20 cellular contexts compared by ENCODE assay signal in genomic region chr11:68509105-68509504, GRCh38. TPM values are rescaled to one million over a fixed set of nuclear protein-coding genes. Genes with fewer than 3 reads are reported as not detected.
DNase-seq lines count a peak whose midpoint lies in the region; ATAC-seq and TF ChIP-seq lines count a peak whose summit lies in the region.
"Had no signal": no experiment of that assay in that cellular context is flagged by ENCODE, and none has a peak within 500 bp of the region (broad histone marks: within the 10 kb centered on the region; RNA-seq: fewer than 3 reads in every experiment).

No MANE protein-coding gene starts in this region.

- H4K20me1 ChIP-seq in SK-N-SH (ENCODE audit: insufficient read depth) (peaks cover 99% of the 10 kb centered on the region), smooth muscle cell (ENCODE audit: low read depth) (peaks cover 100% of the 10 kb centered on the region)

- no peaks in the 10 kb centered on the region for H3K9me2 ChIP-seq in SK-N-SH

- H3K36me3 Mint-ChIP-seq in activated naive CD8-positive, alpha-beta T cell = peaks cover 7% of the 10 kb centered on the region
- H3K36me3 Mint-ChIP-seq in activated naive CD8-positive, alpha-beta T cell treated with anti-CD3 and anti-CD28 coated beads for 36 hours = peaks cover 36% of the 10 kb centered on the region
- H3K36me3 Mint-ChIP-seq in activated CD4-positive, alpha-beta memory T cell treated with anti-CD3 and anti-CD28 coated beads for 36 hours = peaks cover 21% of the 10 kb centered on the region

- H3K79me2 ChIP-seq in SK-N-SH (ENCODE audit: insufficient read depth) (peaks cover 100% of the 10 kb centered on the region), smooth muscle cell (ENCODE audit: low read depth) (peaks cover 98% of the 10 kb centered on the region)

- H3K27ac Mint-ChIP-seq in activated naive CD8-positive, alpha-beta T cell = peak overlapping the region; percentile 4
- H3K27ac Mint-ChIP-seq in activated naive CD8-positive, alpha-beta T cell treated with anti-CD3 and anti-CD28 coated beads for 36 hours = no peak overlapping the region
- H3K27ac Mint-ChIP-seq in activated CD4-positive, alpha-beta memory T cell treated with anti-CD3 and anti-CD28 coated beads for 36 hours = no peak overlapping the region
- H3K27ac Mint-ChIP-seq: activated naive CD8-positive, alpha-beta T cell treated with anti-CD3 and anti-CD28 coated beads, Interleukin-2, amount 10 ng/mL, durations not matched to agents 7 days and 5 days had no signal

- H3K9ac ChIP-seq in SK-N-SH = no peak overlapping the region
- H3K9ac ChIP-seq in smooth muscle cell (ENCODE audit: low read depth) = no peak overlapping the region

- TF ChIP-seq CTCF in SK-N-SH (IDR thresholded peaks at IDR 0.05) (no peak), fibroblast of villous mesenchyme (IDR thresholded peaks at IDR 0.05; ENCODE audit: insufficient read depth, low read depth, low read length) (no peak), smooth muscle cell (IDR thresholded peaks at IDR 0.05; ENCODE audit: borderline replicate concordance, insufficient read depth, poor library complexity, severe bottlenecking) (no peak)

- H3K27ac ChIP-seq in SK-N-SH (ENCODE audit: low read depth in 2 of 2, low read length in 1 of 2) (peak overlapping the region; percentile 40 to 54), smooth muscle cell (ENCODE audit: low read depth) (peak overlapping the region; percentile 30)
- H3K27ac ChIP-seq: vagina had no signal

- no peaks in the 10 kb centered on the region for H3K27me3 ChIP-seq in SK-N-SH (ENCODE audit: insufficient read depth)
- H3K27me3 ChIP-seq in smooth muscle cell (ENCODE audit: low read depth) = no peaks in the 10 kb centered on the region
- H3K27me3 ChIP-seq: MG63, vagina had no signal

- H3K4me2 ChIP-seq in SK-N-SH = peak overlapping the region; percentile 40; the same call in 1 of the 2 replicates
- H3K4me2 ChIP-seq in smooth muscle cell = peak overlapping the region; percentile 34

- no peak for ATAC-seq in HG02852 (IDR thresholded peaks at IDR 0.05; ENCODE audit: unreplicated experiment)
- ATAC-seq: left colon, psoas muscle had no signal

- WGBS in SK-N-SH (ENCODE audit: low lambda C conversion rate) = 41% methylated on average over 4 of the region's 4 CpGs
- 16% methylated on average over 4 of the region's 4 CpGs for WGBS in smooth muscle cell (ENCODE audit: low lambda C conversion rate)

- H3K27me3 Mint-ChIP-seq in activated naive CD8-positive, alpha-beta T cell = no peaks in the 10 kb centered on the region
- H3K27me3 Mint-ChIP-seq in activated naive CD8-positive, alpha-beta T cell treated with anti-CD3 and anti-CD28 coated beads for 36 hours = no peaks in the 10 kb centered on the region
- no peaks in the 10 kb centered on the region for H3K27me3 Mint-ChIP-seq in activated CD4-positive, alpha-beta memory T cell treated with anti-CD3 and anti-CD28 coated beads for 36 hours
- H3K27me3 Mint-ChIP-seq: activated naive CD8-positive, alpha-beta T cell treated with anti-CD3 and anti-CD28 coated beads, Interleukin-2, amount 10 ng/mL, durations not matched to agents 7 days and 5 days had no signal

- peaks cover 75% of the 10 kb centered on the region for H3K4me1 Mint-ChIP-seq in activated naive CD8-positive, alpha-beta T cell (ENCODE audit: low read depth)
- H3K4me1 Mint-ChIP-seq in activated naive CD8-positive, alpha-beta T cell treated with anti-CD3 and anti-CD28 coated beads for 36 hours = peaks cover 58% of the 10 kb centered on the region
- H3K4me1 Mint-ChIP-seq in activated CD4-positive, alpha-beta memory T cell treated with anti-CD3 and anti-CD28 coated beads for 36 hours (ENCODE audit: low read depth) = peaks cover 55% of the 10 kb centered on the region

- H3K9me3 ChIP-seq in SK-N-SH (no peaks in the 10 kb centered on the region), smooth muscle cell (replicated peaks; ENCODE audit: low read depth) (no peaks in the 10 kb centered on the region)
- H3K9me3 ChIP-seq: MG63, psoas muscle, vagina had no signal

- CTCF ChIA-PET in SK-N-SH (lab: Yijun Ruan, JAX) = interaction anchor here (1.0 to 1.2 kb wide), 3 partner anchors 10 to 25 kb away, joined by 3 to 5 read pairs (median 4); no protein-coding TSS in a partner anchor
- CTCF ChIA-PET in activated CD4-positive, alpha-beta memory T cell treated with anti-CD3 and anti-CD28 coated beads for 36 hours (lab: Charles Lee) = no interaction called here

- peaks cover 5 to 27% of the 10 kb centered on the region in 2 experiments for H3K4me1 ChIP-seq in SK-N-SH (ENCODE audit: control insufficient read depth in 1 of 2, insufficient read depth in 2 of 2, low read depth in 1 of 2, low read length in 1 of 2)
- H3K4me1 ChIP-seq in smooth muscle cell (ENCODE audit: low read depth) = peaks cover 24% of the 10 kb centered on the region

- H3K36me3 ChIP-seq in SK-N-SH (replicated peaks in 1 of 2; ENCODE audit: control insufficient read depth in 1 of 2, insufficient read depth in 2 of 2, low read length in 1 of 2) (peaks cover 0 to 4% of the 10 kb centered on the region in 2 experiments), smooth muscle cell (ENCODE audit: low read depth) (no peaks in the 10 kb centered on the region)
- H3K36me3 ChIP-seq: vagina had no signal

- intact Hi-C loops in activated CD4-positive, alpha-beta memory T cell treated with anti-CD3 and anti-CD28 coated beads for 36 hours (cut with micrococcal nuclease) = no loop called here

- no peak overlapping the region for H3K4me3 Mint-ChIP-seq in activated naive CD8-positive, alpha-beta T cell
- H3K4me3 Mint-ChIP-seq in activated naive CD8-positive, alpha-beta T cell treated with anti-CD3 and anti-CD28 coated beads for 36 hours = no peak overlapping the region
- no peak overlapping the region for H3K4me3 Mint-ChIP-seq in activated CD4-positive, alpha-beta memory T cell treated with anti-CD3 and anti-CD28 coated beads for 36 hours
- H3K4me3 Mint-ChIP-seq: activated naive CD8-positive, alpha-beta T cell treated with anti-CD3 and anti-CD28 coated beads, Interleukin-2, amount 10 ng/mL, durations not matched to agents 7 days and 5 days had no signal

- no peak for DNase-seq in activated naive CD8-positive, alpha-beta T cell treated with anti-CD3 and anti-CD28 coated beads for 36 hours
- DNase-seq in SK-N-SH (peak; percentile 24), fibroblast of villous mesenchyme (ENCODE audit: low read depth) (peak; percentile 85), smooth muscle cell (lab: John Stamatoyannopoulos, UW; ENCODE audit: unreplicated experiment) (no peak)
- no peak for DNase-seq in activated T-cell treated with anti-CD3 and anti-CD28 coated beads, Interleukin-2, amount 50 U/mL, for 48 hours
- no peak for DNase-seq in activated CD4-positive, alpha-beta memory T cell treated with anti-CD3 and anti-CD28 coated beads for 36 hours
- DNase-seq: activated CD4-positive, CD25-positive, alpha-beta regulatory T cell treated with anti-CD3 and anti-CD28 coated beads, Interleukin-2, amount 50 U/mL, for 72 hours; activated CD8-positive, alpha-beta memory T cell treated with anti-CD3 and anti-CD28 coated beads, Interleukin-2, amount 50 U/mL, for 48 hours; activated naive CD8-positive, alpha-beta T cell treated with anti-CD3 and anti-CD28 coated beads, Interleukin-2, amount 10 ng/mL, durations not matched to agents 7 days and 5 days; Calu3; GF-D8; left colon; MG63; NCI-H1930; NCI-H446 treated with DMSO at 0.1 percent for 48 hours; psoas muscle; Right ventricle myocardium superior had no signal

- TF ChIP-seq RAD21 in SK-N-SH (IDR thresholded peaks at IDR 0.05; ENCODE audit: low read length) = no peak

- peaks cover 25% of the 10 kb centered on the region for H3F3A ChIP-seq in SK-N-SH (replicated peaks; ENCODE audit: insufficient read depth)
- H3F3A ChIP-seq in smooth muscle cell (ENCODE audit: low read depth) = peaks cover 18% of the 10 kb centered on the region

- TF ChIP-seq EP300 in SK-N-SH (IDR thresholded peaks at IDR 0.05; ENCODE audit: borderline replicate concordance in 1 of 2, low read depth in 1 of 2, low read length in 1 of 2) = 0 out of 4 replicates have a peak, but pooled peaks of 1 of the 2 experiments have one; percentile 14

- POLR2A ChIA-PET in SK-N-SH (lab: Yijun Ruan, JAX) = no interaction called here
- POLR2A ChIA-PET in activated CD4-positive, alpha-beta memory T cell treated with anti-CD3 and anti-CD28 coated beads for 36 hours (lab: Charles Lee) = no interaction called here

- H2AFZ ChIP-seq in SK-N-SH (ENCODE audit: low read depth) (no peak overlapping the region), smooth muscle cell (ENCODE audit: low read depth) (no peak overlapping the region)

- H3K4me3 ChIP-seq in SK-N-SH (ENCODE audit: low read depth in 2 of 2, low read length in 1 of 2) = no peak overlapping the region
- H3K4me3 ChIP-seq in fibroblast of villous mesenchyme (ENCODE audit: low read depth, low read length) = no peak overlapping the region
- H3K4me3 ChIP-seq in smooth muscle cell = no peak overlapping the region
- H3K4me3 ChIP-seq: MG63, psoas muscle, vagina had no signal

- no peaks in the 10 kb centered on the region for H3K9me3 Mint-ChIP-seq in activated naive CD8-positive, alpha-beta T cell (ENCODE audit: low read depth)
- H3K9me3 Mint-ChIP-seq in activated naive CD8-positive, alpha-beta T cell treated with anti-CD3 and anti-CD28 coated beads for 36 hours = no peaks in the 10 kb centered on the region
- no peaks in the 10 kb centered on the region for H3K9me3 Mint-ChIP-seq in activated CD4-positive, alpha-beta memory T cell treated with anti-CD3 and anti-CD28 coated beads for 36 hours
- H3K9me3 Mint-ChIP-seq: activated naive CD8-positive, alpha-beta T cell treated with anti-CD3 and anti-CD28 coated beads, Interleukin-2, amount 10 ng/mL, durations not matched to agents 7 days and 5 days had no signal

TF ChIP-seq in SK-N-SH, 30 proteins besides CTCF, POLR2A, EP300 and RAD21 (continues in another document):
- TF ChIP-seq POLR2AphosphoS5 (IDR thresholded peaks at IDR 0.05; ENCODE audit: low read depth, low read length) = peak; percentile 70
- peak; percentile 96 for TF ChIP-seq TCF12 (IDR thresholded peaks at IDR 0.05)
- TF ChIP-seq CHD2 (IDR thresholded peaks at IDR 0.05; ENCODE audit: low read length, partially characterized antibody) = no peak
- TF ChIP-seq YY1 (IDR thresholded peaks at IDR 0.05; ENCODE audit: low read depth) = no peak

RNA-seq across cellular contexts. Expression of gene PPP6R3, which starts 48.6 kb away (rescaled TPM):
- 100 to 1,000 TPM; 122 to 123 TPM for total RNA-seq in activated naive CD8-positive, alpha-beta T cell treated with anti-CD3 and anti-CD28 coated beads for 36 hours
- polyA plus RNA-seq in SK-N-SH (2012; rRNA removed) = 28.1 and 28.9 TPM in 2 replicates
- 27.6 and 28.2 TPM in 2 replicates for polyA plus RNA-seq in SK-N-SH (2012; cell fraction: cytosol; rRNA removed)
- 74.5 and 86.7 TPM in 2 replicates for polyA plus RNA-seq in SK-N-SH (2012; cell fraction: nucleus; rRNA removed)
- 131 and 218 TPM in 2 replicates for total RNA-seq in fibroblast of villous mesenchyme
- total RNA-seq in smooth muscle cell = 120 and 121 TPM in 2 replicates
- polyA plus RNA-seq in smooth muscle cell = 28.4 and 36.7 TPM in 2 replicates
- 100 to 1,000 TPM; 108 to 110 TPM for total RNA-seq in activated CD4-positive, alpha-beta memory T cell treated with anti-CD3 and anti-CD28 coated beads for 36 hours

Comparison
In these comparisons a context has a peak if more than half of its experiments do, and no peak if none do; other contexts are left out.
1. DNase-seq: peak in SK-N-SH (single experiment) and fibroblast of villous mesenchyme (single experiment); none in activated naive CD8-positive, alpha-beta T cell treated with anti-CD3 and anti-CD28 coated beads for 36 hours (single experiment), smooth muscle cell (single experiment), activated T-cell treated with anti-CD3 and anti-CD28 coated beads, Interleukin-2, amount 50 U/mL, for 48 hours (0 of 2) and activated CD4-positive, alpha-beta memory T cell treated with anti-CD3 and anti-CD28 coated beads for 36 hours (single experiment).